8 cellular contexts compared by ENCODE assay signal in genomic region chr3:194134231-194134756, GRCh38. TPM values are rescaled to one million over a fixed set of nuclear protein-coding genes. Genes with fewer than 3 reads are reported as not detected.
A peak's percentile ranks its signal among the peaks of the same experiment; 100 is the strongest.
DNase-seq lines count a peak whose midpoint lies in the region; TF ChIP-seq lines count a peak whose summit lies in the region.

No MANE protein-coding gene starts in this region.

- H3K36me3 Mint-ChIP-seq in activated CD4-positive, alpha-beta memory T cell treated with anti-CD3 and anti-CD28 coated beads, Interleukin-2, amount 10 ng/mL, durations not matched to agents 7 days and 5 days (ENCODE audit: low read depth), result peaks cover 31% of the 10 kb centered on the region

- H3K27ac Mint-ChIP-seq in activated CD4-positive, alpha-beta memory T cell treated with anti-CD3 and anti-CD28 coated beads, Interleukin-2, amount 10 ng/mL, durations not matched to agents 7 days and 5 days, result no peak overlapping the region

- H3K27me3 Mint-ChIP-seq in activated CD4-positive, alpha-beta memory T cell treated with anti-CD3 and anti-CD28 coated beads, Interleukin-2, amount 10 ng/mL, durations not matched to agents 7 days and 5 days, result peaks cover 69% of the 10 kb centered on the region

- H3K27ac ChIP-seq in mesodermal cell (ENCODE audit: low read depth, low read length, severe bottlenecking), result peak overlapping the region; percentile 99
- peak overlapping the region; percentile 86 for H3K27ac ChIP-seq in stomach smooth muscle (ENCODE audit: low read length)

- no peaks in the 10 kb centered on the region for H3K9me3 Mint-ChIP-seq in activated CD4-positive, alpha-beta memory T cell treated with anti-CD3 and anti-CD28 coated beads, Interleukin-2, amount 10 ng/mL, durations not matched to agents 7 days and 5 days

- TF ChIP-seq CTCF in GM10266 (IDR thresholded peaks at IDR 0.05; ENCODE audit: control insufficient read depth, insufficient read depth, low read depth, missing control alignments), result no peak
- no peak for TF ChIP-seq CTCF in epithelial cell of esophagus (IDR thresholded peaks at IDR 0.05; ENCODE audit: insufficient read depth, low read depth, low read length, missing control alignments)

- no peaks in the 10 kb centered on the region for H3K36me3 ChIP-seq in HAP-1 (replicated peaks)
- H3K36me3 ChIP-seq in mesodermal cell (ENCODE audit: control insufficient read depth, insufficient read depth, low read length), result no peaks in the 10 kb centered on the region
- H3K36me3 ChIP-seq in stomach smooth muscle (ENCODE audit: control insufficient read depth in 2 of 2, insufficient read depth in 2 of 2, low read length in 2 of 2), result no peaks in the 10 kb centered on the region

- CTCF ChIA-PET in activated CD4-positive, alpha-beta memory T cell treated with anti-CD3 and anti-CD28 coated beads, Interleukin-2, amount 10 ng/mL, durations not matched to agents 7 days and 5 days (lab: Charles Lee), result interaction anchor here (1.2 to 10.2 kb wide), 4 partner anchors 32 to 183 kb away, joined by 4 to 92 read pairs (median 14); no protein-coding TSS in a partner anchor

- H3K4me3 ChIP-seq in HAP-1, result peak overlapping the region; percentile 48
- peak overlapping the region; percentile 54 for H3K4me3 ChIP-seq in epithelial cell of esophagus (ENCODE audit: low read length)
- H3K4me3 ChIP-seq in mesodermal cell (ENCODE audit: extremely low read depth, insufficient read depth, low read length, poor library complexity, severe bottlenecking), result peak overlapping the region; percentile 41
- H3K4me3 ChIP-seq in stomach smooth muscle (ENCODE audit: low read length in 2 of 2), result peak overlapping the region; percentile 83 to 89

- no peak overlapping the region for H3K4me3 Mint-ChIP-seq in activated CD4-positive, alpha-beta memory T cell treated with anti-CD3 and anti-CD28 coated beads, Interleukin-2, amount 10 ng/mL, durations not matched to agents 7 days and 5 days

- 1% methylated on average over 47 to 48 of the region's 71 CpGs for WGBS in mesodermal cell (ENCODE audit: insufficient coverage in 2 of 2), 2 experiments

- POLR2A ChIA-PET in activated CD4-positive, alpha-beta memory T cell treated with anti-CD3 and anti-CD28 coated beads, Interleukin-2, amount 10 ng/mL, durations not matched to agents 7 days and 5 days (lab: Charles Lee), result interaction anchor here (1.1 to 8.7 kb wide), 4 partner anchors 50 to 182 kb away, joined by 3 to 85 read pairs (median 11); no protein-coding TSS in a partner anchor

- in situ Hi-C loops in HAP-1 (cut with MboI; ENCODE audit: low sequenced_read_pairs), result loop anchor here (10.0 kb wide), 1 partner anchor 181 kb away; no protein-coding TSS in a partner anchor

- peaks cover 46% of the 10 kb centered on the region for H3K4me1 ChIP-seq in HAP-1
- peaks cover 43% of the 10 kb centered on the region for H3K4me1 ChIP-seq in mesodermal cell (ENCODE audit: control insufficient read depth, insufficient read depth, low read length, poor library complexity, severe bottlenecking)
- peaks cover 66% of the 10 kb centered on the region for H3K4me1 ChIP-seq in stomach smooth muscle (ENCODE audit: control insufficient read depth, insufficient read depth, low read length)

- DNase-seq in GM10266 (ENCODE audit: extremely low spot score) (peak; percentile 83), HAP-1 (ENCODE audit: low spot score in 2 of 2) (peak in 1 of 2 experiments; percentile 33), MV-4-11 (lab: John Stamatoyannopoulos, UW) (peak; percentile 73), epithelial cell of esophagus (ENCODE audit: low read depth) (no peak), HPDE6-E6E7 (ENCODE audit: extremely low spot score) (no peak)
- peak; percentile 52 for DNase-seq in activated CD4-positive, alpha-beta memory T cell treated with anti-CD3 and anti-CD28 coated beads, Interleukin-2, amount 10 ng/mL, durations not matched to agents 7 days and 5 days

- peaks cover 73% of the 10 kb centered on the region for H3K4me1 Mint-ChIP-seq in activated CD4-positive, alpha-beta memory T cell treated with anti-CD3 and anti-CD28 coated beads, Interleukin-2, amount 10 ng/mL, durations not matched to agents 7 days and 5 days

- H3K9ac ChIP-seq in stomach smooth muscle (ENCODE audit: low read length in 2 of 2), result peak overlapping the region; percentile 69 to 82

- H3K27me3 ChIP-seq in HAP-1 (ENCODE audit: low read depth), result no peaks in the 10 kb centered on the region
- no peaks in the 10 kb centered on the region for H3K27me3 ChIP-seq in stomach smooth muscle (ENCODE audit: control insufficient read depth in 1 of 2, insufficient read depth in 2 of 2, low read length in 2 of 2)

- H3K9me3 ChIP-seq in HAP-1 (no peaks in the 10 kb centered on the region), mesodermal cell (ENCODE audit: control insufficient read depth, low read length) (no peaks in the 10 kb centered on the region), stomach smooth muscle (ENCODE audit: control insufficient read depth in 2 of 2, low read length in 2 of 2) (no peaks in the 10 kb centered on the region)

RNA-seq across cellular contexts. Expression of gene HES1, which starts 1.7 kb away (rescaled TPM):
- total RNA-seq in activated CD4-positive, alpha-beta memory T cell treated with anti-CD3 and anti-CD28 coated beads, Interleukin-2, amount 10 ng/mL, durations not matched to agents 7 days and 5 days, result 10 to 100 TPM; 11.2 to 11.3 TPM
- polyA plus RNA-seq in mesodermal cell (2013, experiment 1 of 2), result 86.7 TPM
- polyA plus RNA-seq in mesodermal cell (2013, experiment 2 of 2), result 82.3 TPM

Comparison
In these comparisons a context has a peak if more than half of its experiments do, and no peak if none do; other contexts are left out.
1. DNase-seq: peak in GM10266 (single experiment), MV-4-11 (single experiment) and activated CD4-positive, alpha-beta memory T cell treated with anti-CD3 and anti-CD28 coated beads, Interleukin-2, amount 10 ng/mL, durations not matched to agents 7 days and 5 days (single experiment); none in epithelial cell of esophagus (single experiment) and HPDE6-E6E7 (single experiment).
2. Peak in every context shown above with its lines, with median percentiles within 50 percentile points of each other: H3K4me3 ChIP-seq.